ENCODE assay signal across 8 cellular contexts in the genomic region with DNA sequence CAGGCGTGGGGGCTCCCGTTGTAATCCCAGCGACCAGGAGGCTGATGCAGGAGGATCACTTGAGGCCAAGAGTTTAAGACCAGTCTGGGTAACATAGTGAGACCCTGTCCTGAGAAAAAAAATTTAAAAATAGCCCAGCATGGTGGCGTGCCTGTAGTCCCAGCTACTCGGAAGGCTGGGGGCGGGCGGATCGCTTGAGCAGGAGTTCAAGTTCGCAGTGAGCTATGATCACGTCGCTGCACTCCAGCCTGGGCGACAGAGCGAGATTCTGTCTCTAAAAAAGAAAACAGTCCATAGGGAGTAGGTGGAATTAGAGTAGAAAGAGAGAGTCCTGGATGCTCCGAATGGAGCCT.
DNase-seq lines count a peak whose midpoint lies in the region; TF ChIP-seq lines count a peak whose summit lies in the region.

No MANE protein-coding gene starts in this region.

- no peaks in the 10 kb centered on the region for H3K9me3 ChIP-seq in MM.1S (replicated peaks; ENCODE audit: insufficient read depth, low read length)

- H3F3A ChIP-seq in MM.1S (ENCODE audit: insufficient read depth, low read length): peaks cover 18% of the 10 kb centered on the region

- no peak for TF ChIP-seq CTCF in AG10803 (conservative IDR thresholded peaks at IDR 0.05; ENCODE audit: low read length)
- TF ChIP-seq CTCF in MM.1S (IDR thresholded peaks at IDR 0.05; ENCODE audit: low read length): no peak
- no peak for TF ChIP-seq CTCF in nephron (IDR thresholded peaks at IDR 0.05; ENCODE audit: unreplicated experiment in 3 of 3)

- H3K27me3 ChIP-seq in MM.1S (replicated peaks; ENCODE audit: insufficient read depth, low read length): no peaks in the 10 kb centered on the region

- H3K4me1 Mint-ChIP-seq in nephron: peaks cover 5% of the 10 kb centered on the region

- H3K79me2 ChIP-seq in MM.1S (ENCODE audit: low read length): peaks cover 44% of the 10 kb centered on the region

- no peaks in the 10 kb centered on the region for H3K27me3 Mint-ChIP-seq in nephron (ENCODE audit: low read depth)

- no peaks in the 10 kb centered on the region for H3K9me3 Mint-ChIP-seq in nephron

- H3K27ac ChIP-seq in MM.1S (ENCODE audit: low read length): no peak overlapping the region

- H2AFZ ChIP-seq in MM.1S (ENCODE audit: low read length): no peak overlapping the region; the same call in 1 of the 2 replicates

- no peaks in the 10 kb centered on the region for H4K20me1 ChIP-seq in MM.1S (ENCODE audit: insufficient read depth, low read length)

- peak overlapping the region; percentile 97 to 99 (median 98) for H3K4me3 Mint-ChIP-seq in nephron

- H3K9me2 ChIP-seq in MM.1S (replicated peaks; ENCODE audit: insufficient read depth, low read length): no peaks in the 10 kb centered on the region

- peak overlapping the region; percentile 52 to 97 (median 87) for H3K27ac Mint-ChIP-seq in nephron

- no peaks in the 10 kb centered on the region for H3K36me3 ChIP-seq in MM.1S (replicated peaks; ENCODE audit: insufficient read depth, low read length)

- CTCF ChIA-PET in HEK293T (lab: Yijun Ruan, JAX): interaction anchor here (0.6 to 2.3 kb wide), 11 partner anchors 9 to 240 kb away, joined by 3 to 12 read pairs (median 3); a partner anchor contains a TSS

- peaks cover 4% of the 10 kb centered on the region for H3K36me3 Mint-ChIP-seq in nephron (ENCODE audit: low read depth)

- peaks cover 16% of the 10 kb centered on the region for H3K4me1 ChIP-seq in MM.1S (ENCODE audit: low read length)

- H3K9ac ChIP-seq in MM.1S (ENCODE audit: low read length): no peak overlapping the region

- DNase-seq in AG10803 (ENCODE audit: low read depth) (no peak), MM.1S (no peak), Ammon's horn (ENCODE audit: low spot score) (no peak), HEK293T (ENCODE audit: extremely low spot score) (no peak), middle frontal gyrus (ENCODE audit: extremely low spot score, low spot score) (no peak), SW480 (ENCODE audit: low spot score) (no peak)
- peak; percentile 2 for DNase-seq in effector CD4-positive, alpha-beta T cell

- H3K4me2 ChIP-seq in MM.1S (ENCODE audit: low read depth, low read length): peak overlapping the region; percentile 19; the same call in 1 of the 2 replicates

- peak overlapping the region; percentile 55 for H3K4me3 ChIP-seq in AG10803 (ENCODE audit: low read length)
- H3K4me3 ChIP-seq in MM.1S (ENCODE audit: low read length): no peak overlapping the region

- POLR2A ChIA-PET in HEK293T (lab: Yijun Ruan, JAX): interaction anchor here (0.5 to 1.3 kb wide), 7 partner anchors 8 to 106 kb away, joined by 3 to 11 read pairs (median 4); a partner anchor contains a TSS

TF ChIP-seq in HEK293T, 16 proteins besides CTCF, POLR2A, EP300 and RAD21:
- TF ChIP-seq TARDBP (IDR thresholded peaks at IDR 0.05) (no peak), SP1 (IDR thresholded peaks at IDR 0.05) (no peak), ELF4 (IDR thresholded peaks at IDR 0.05) (no peak), NFRKB (IDR thresholded peaks at IDR 0.05) (no peak), FOXM1 (IDR thresholded peaks at IDR 0.05; ENCODE audit: borderline replicate concordance) (no peak), CTBP1 (IDR thresholded peaks at IDR 0.05; ENCODE audit: borderline replicate concordance) (no peak), SUZ12 (IDR thresholded peaks at IDR 0.05) (no peak), HDGF (IDR thresholded peaks at IDR 0.05; ENCODE audit: borderline replicate concordance) (no peak), ZNF384 (IDR thresholded peaks at IDR 0.05) (no peak), L3MBTL2 (conservative IDR thresholded peaks at IDR 0.05) (no peak), BHLHE40 (IDR thresholded peaks at IDR 0.05; ENCODE audit: borderline replicate concordance) (no peak), ARNT (IDR thresholded peaks at IDR 0.05) (no peak), FOXK2 (IDR thresholded peaks at IDR 0.05) (no peak), FOXA1 (IDR thresholded peaks at IDR 0.05) (no peak), LEF1 (IDR thresholded peaks at IDR 0.05; ENCODE audit: borderline replicate concordance) (no peak)
- TF ChIP-seq, protein P1, sequence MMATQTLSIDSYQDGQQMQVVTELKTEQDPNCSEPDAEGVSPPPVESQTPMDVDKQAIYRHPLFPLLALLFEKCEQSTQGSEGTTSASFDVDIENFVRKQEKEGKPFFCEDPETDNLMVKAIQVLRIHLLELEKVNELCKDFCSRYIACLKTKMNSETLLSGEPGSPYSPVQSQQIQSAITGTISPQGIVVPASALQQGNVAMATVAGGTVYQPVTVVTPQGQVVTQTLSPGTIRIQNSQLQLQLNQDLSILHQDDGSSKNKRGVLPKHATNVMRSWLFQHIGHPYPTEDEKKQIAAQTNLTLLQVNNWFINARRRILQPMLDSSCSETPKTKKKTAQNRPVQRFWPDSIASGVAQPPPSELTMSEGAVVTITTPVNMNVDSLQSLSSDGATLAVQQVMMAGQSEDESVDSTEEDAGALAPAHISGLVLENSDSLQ (IDR thresholded peaks at IDR 0.05): no peak
